Comparison of ENCODE assay signal across 1 cellular context in the genomic region with DNA sequence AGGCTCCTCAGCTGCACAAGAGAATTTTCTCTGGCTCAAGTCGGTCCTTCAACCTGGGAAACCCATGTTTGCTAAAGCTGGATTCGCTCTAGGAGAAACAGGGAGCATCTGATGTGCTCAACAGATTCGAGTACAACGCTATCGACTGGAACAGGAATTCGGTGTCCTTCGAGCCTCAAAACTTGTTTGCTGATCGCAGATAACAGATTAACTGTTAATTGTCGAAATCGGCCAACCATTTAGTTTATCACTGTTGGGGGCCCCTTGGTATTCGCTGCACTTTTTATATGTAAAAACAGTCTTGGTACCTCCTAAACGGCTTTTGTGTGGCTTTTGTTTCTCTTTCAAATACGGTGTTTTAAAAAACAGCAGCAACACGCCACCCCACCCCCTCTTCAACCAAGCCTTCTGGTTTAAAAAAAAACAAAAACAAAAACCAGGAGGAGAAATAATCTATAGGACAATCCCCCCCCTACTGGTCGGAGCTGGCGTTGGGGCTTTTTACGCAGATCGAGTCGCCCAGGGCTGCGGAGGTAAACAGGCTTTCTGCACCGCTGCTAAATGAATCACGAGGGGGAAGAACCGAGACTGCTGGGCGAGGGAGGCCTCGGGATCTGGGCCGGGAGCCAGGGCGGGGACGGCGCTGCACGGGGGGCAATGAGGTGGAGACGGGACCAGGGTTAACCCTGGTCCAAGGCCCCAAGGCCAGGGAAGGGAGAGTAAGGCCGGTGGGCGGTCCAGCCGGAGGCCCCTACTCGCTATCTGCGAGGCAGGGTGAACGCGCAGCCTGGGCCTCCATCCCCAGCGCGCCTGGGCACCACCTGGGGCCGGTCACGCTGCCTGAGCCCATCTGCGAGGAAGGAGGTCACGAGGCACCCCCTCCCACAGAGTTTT.
A peak's percentile ranks its signal among the peaks of the same experiment; 100 is the strongest.
TF ChIP-seq lines count a peak whose summit lies in the region.

No MANE protein-coding gene starts in this region.

TF ChIP-seq in K562, 482 proteins besides CTCF, POLR2A, EP300 and RAD21 (continued from another document and continues in another):
- no peak for TF ChIP-seq ASH1L (IDR thresholded peaks at IDR 0.05; ENCODE audit: borderline replicate concordance, low read depth, partially characterized antibody)
- no peak for TF ChIP-seq MYC (IDR thresholded peaks at IDR 0.05; ENCODE audit: low read depth, low read length)
- no peak for TF ChIP-seq MYC (CRISPR knock-in tag; IDR thresholded peaks at IDR 0.05; ENCODE audit: borderline replicate concordance, low read depth)
- no peak for TF ChIP-seq CGGBP1 (CRISPR knock-in tag; IDR thresholded peaks at IDR 0.05)
- TF ChIP-seq RBM17 (IDR thresholded peaks at IDR 0.05; ENCODE audit: borderline replicate concordance, low read depth, low read length), result no peak
- TF ChIP-seq ZNF354B (CRISPR knock-in tag; IDR thresholded peaks at IDR 0.05), result no peak
- TF ChIP-seq SMC3 (conservative IDR thresholded peaks at IDR 0.05; ENCODE audit: insufficient read depth, low read depth, low read length), result peak; percentile 50
- TF ChIP-seq, protein P1, sequence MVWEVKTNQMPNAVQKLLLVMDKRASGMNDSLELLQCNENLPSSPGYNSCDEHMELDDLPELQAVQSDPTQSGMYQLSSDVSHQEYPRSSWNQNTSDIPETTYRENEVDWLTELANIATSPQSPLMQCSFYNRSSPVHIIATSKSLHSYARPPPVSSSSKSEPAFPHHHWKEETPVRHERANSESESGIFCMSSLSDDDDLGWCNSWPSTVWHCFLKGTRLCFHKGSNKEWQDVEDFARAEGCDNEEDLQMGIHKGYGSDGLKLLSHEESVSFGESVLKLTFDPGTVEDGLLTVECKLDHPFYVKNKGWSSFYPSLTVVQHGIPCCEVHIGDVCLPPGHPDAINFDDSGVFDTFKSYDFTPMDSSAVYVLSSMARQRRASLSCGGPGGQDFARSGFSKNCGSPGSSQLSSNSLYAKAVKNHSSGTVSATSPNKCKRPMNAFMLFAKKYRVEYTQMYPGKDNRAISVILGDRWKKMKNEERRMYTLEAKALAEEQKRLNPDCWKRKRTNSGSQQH (CRISPR knock-in tag; IDR thresholded peaks at IDR 0.05), result no peak
- TF ChIP-seq CSDE1 (IDR thresholded peaks at IDR 0.05), result no peak
- TF ChIP-seq EP400 (IDR thresholded peaks at IDR 0.05), result no peak
- no peak for TF ChIP-seq ADNP (tag; IDR thresholded peaks at IDR 0.05)
- no peak for TF ChIP-seq HDAC1 (IDR thresholded peaks at IDR 0.05)
- 0 out of 4 replicates have a peak, but pooled peaks of 1 of the 2 experiments have one; percentile 16 for TF ChIP-seq TRIM24 (IDR thresholded peaks at IDR 0.05)
- no peak for TF ChIP-seq ZSCAN29 (IDR thresholded peaks at IDR 0.05)
- TF ChIP-seq FIP1L1 (IDR thresholded peaks at IDR 0.05; ENCODE audit: low read depth, low read length, poor library complexity, severe bottlenecking), result no peak
- TF ChIP-seq RBFOX2 (IDR thresholded peaks at IDR 0.05; ENCODE audit: low read depth, low read length), result peak; percentile 74
- no peak; the same call in 1 of the 2 replicates for TF ChIP-seq BRD4 (IDR thresholded peaks at IDR 0.05)
- TF ChIP-seq HDAC6 (IDR thresholded peaks at IDR 0.05; ENCODE audit: low read depth, low read length), result no peak
- no peak for TF ChIP-seq PTBP1 (IDR thresholded peaks at IDR 0.05; ENCODE audit: low read depth, low read length)
- TF ChIP-seq NR4A1 (CRISPR knock-in tag; IDR thresholded peaks at IDR 0.05), result no peak
- no peak for TF ChIP-seq NR4A1 (tag; IDR thresholded peaks at IDR 0.05)
- TF ChIP-seq NEUROD1 (IDR thresholded peaks at IDR 0.05; ENCODE audit: borderline replicate concordance, low read depth, low read length, partially characterized antibody), result peak; percentile 44
- TF ChIP-seq, protein P2, sequence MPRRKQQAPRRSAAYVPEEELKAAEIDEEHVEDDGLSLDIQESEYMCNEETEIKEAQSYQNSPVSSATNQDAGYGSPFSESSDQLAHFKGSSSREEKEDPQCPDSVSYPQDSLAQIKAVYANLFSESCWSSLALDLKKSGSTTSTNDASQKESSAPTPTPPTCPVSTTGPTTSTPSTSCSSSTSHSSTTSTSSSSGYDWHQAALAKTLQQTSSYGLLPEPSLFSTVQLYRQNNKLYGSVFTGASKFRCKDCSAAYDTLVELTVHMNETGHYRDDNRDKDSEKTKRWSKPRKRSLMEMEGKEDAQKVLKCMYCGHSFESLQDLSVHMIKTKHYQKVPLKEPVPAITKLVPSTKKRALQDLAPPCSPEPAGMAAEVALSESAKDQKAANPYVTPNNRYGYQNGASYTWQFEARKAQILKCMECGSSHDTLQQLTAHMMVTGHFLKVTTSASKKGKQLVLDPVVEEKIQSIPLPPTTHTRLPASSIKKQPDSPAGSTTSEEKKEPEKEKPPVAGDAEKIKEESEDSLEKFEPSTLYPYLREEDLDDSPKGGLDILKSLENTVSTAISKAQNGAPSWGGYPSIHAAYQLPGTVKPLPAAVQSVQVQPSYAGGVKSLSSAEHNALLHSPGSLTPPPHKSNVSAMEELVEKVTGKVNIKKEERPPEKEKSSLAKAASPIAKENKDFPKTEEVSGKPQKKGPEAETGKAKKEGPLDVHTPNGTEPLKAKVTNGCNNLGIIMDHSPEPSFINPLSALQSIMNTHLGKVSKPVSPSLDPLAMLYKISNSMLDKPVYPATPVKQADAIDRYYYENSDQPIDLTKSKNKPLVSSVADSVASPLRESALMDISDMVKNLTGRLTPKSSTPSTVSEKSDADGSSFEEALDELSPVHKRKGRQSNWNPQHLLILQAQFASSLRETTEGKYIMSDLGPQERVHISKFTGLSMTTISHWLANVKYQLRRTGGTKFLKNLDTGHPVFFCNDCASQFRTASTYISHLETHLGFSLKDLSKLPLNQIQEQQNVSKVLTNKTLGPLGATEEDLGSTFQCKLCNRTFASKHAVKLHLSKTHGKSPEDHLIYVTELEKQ (CRISPR knock-in tag; IDR thresholded peaks at IDR 0.05), result no peak
- TF ChIP-seq ZBTB49 (CRISPR knock-in tag; IDR thresholded peaks at IDR 0.05; ENCODE audit: borderline replicate concordance), result no peak
- no peak for TF ChIP-seq GTF2E2 (tag; IDR thresholded peaks at IDR 0.05)
- TF ChIP-seq SAFB (IDR thresholded peaks at IDR 0.05; ENCODE audit: borderline replicate concordance, low read depth, low read length), result no peak
- no peak for TF ChIP-seq RBM22 (IDR thresholded peaks at IDR 0.05; ENCODE audit: low read depth, low read length, poor library complexity, severe bottlenecking)
- no peak for TF ChIP-seq EHMT2 (IDR thresholded peaks at IDR 0.05)
- no peak for TF ChIP-seq THRB (CRISPR knock-in tag; conservative IDR thresholded peaks at IDR 0.05)
- TF ChIP-seq, protein P3, sequence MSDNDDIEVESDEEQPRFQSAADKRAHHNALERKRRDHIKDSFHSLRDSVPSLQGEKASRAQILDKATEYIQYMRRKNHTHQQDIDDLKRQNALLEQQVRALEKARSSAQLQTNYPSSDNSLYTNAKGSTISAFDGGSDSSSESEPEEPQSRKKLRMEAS (CRISPR knock-in tag; IDR thresholded peaks at IDR 0.05), result no peak
- no peak for TF ChIP-seq ZNF717 (CRISPR knock-in tag; IDR thresholded peaks at IDR 0.05)
- no peak for TF ChIP-seq POU5F1 (IDR thresholded peaks at IDR 0.05; ENCODE audit: borderline replicate concordance, low read depth, low read length, partially characterized antibody)
- TF ChIP-seq BCOR (IDR thresholded peaks at IDR 0.05), result peak; percentile 24; the same call in 1 of the 2 replicates
- TF ChIP-seq ZFP91 (CRISPR knock-in tag; IDR thresholded peaks at IDR 0.05), result no peak
- no peak for TF ChIP-seq SREBF2 (CRISPR knock-in tag; IDR thresholded peaks at IDR 0.05)
- TF ChIP-seq ZFX (CRISPR knock-in tag; IDR thresholded peaks at IDR 0.05), result peak; percentile 74
- TF ChIP-seq, protein P4, sequence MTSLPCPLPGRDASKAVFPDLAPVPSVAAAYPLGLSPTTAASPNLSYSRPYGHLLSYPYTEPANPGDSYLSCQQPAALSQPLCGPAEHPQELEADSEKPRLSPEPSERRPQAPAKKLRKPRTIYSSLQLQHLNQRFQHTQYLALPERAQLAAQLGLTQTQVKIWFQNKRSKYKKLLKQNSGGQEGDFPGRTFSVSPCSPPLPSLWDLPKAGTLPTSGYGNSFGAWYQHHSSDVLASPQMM (CRISPR knock-in tag; IDR thresholded peaks at IDR 0.05), result no peak
- TF ChIP-seq ZNF253 (CRISPR knock-in tag; conservative IDR thresholded peaks at IDR 0.05), result no peak
- no peak for TF ChIP-seq ZZZ3 (IDR thresholded peaks at IDR 0.05)
- TF ChIP-seq ZNF551 (CRISPR knock-in tag; IDR thresholded peaks at IDR 0.05), result no peak
- no peak for TF ChIP-seq RB1 (IDR thresholded peaks at IDR 0.05; ENCODE audit: low read depth)
- TF ChIP-seq JUN (IDR thresholded peaks at IDR 0.05; ENCODE audit: borderline replicate concordance, low read depth, low read length), result no peak
- no peak for TF ChIP-seq JUN (CRISPR knock-in tag; IDR thresholded peaks at IDR 0.05; ENCODE audit: borderline replicate concordance)
- no peak for TF ChIP-seq SRSF3 (IDR thresholded peaks at IDR 0.05; ENCODE audit: insufficient read depth, low read length)
- TF ChIP-seq HEY1 (CRISPR knock-in tag; IDR thresholded peaks at IDR 0.05; ENCODE audit: borderline replicate concordance), result no peak
- TF ChIP-seq LCOR (CRISPR knock-in tag; IDR thresholded peaks at IDR 0.05), result peak; percentile 73; the same call in 1 of the 2 replicates
- TF ChIP-seq POLR2AphosphoS2 (IDR thresholded peaks at IDR 0.05; ENCODE audit: low read length), result no peak
- no peak for TF ChIP-seq SNAPC5 (CRISPR knock-in tag; IDR thresholded peaks at IDR 0.05)
- no peak for TF ChIP-seq CHCHD3 (CRISPR knock-in tag; IDR thresholded peaks at IDR 0.05)
- peak; percentile 68 for TF ChIP-seq FOSL1 (tag; conservative IDR thresholded peaks at IDR 0.05)
- peak; percentile 68 for TF ChIP-seq L3MBTL2 (IDR thresholded peaks at IDR 0.05)
- TF ChIP-seq ZHX1 (conservative IDR thresholded peaks at IDR 0.05; ENCODE audit: low read length), result no peak
- no peak for TF ChIP-seq POLR2H (tag; IDR thresholded peaks at IDR 0.05; ENCODE audit: low read depth)
